Comparison of ENCODE assay signal across 8 cellular contexts in genomic region chr15:69074843-69075224, GRCh38.
DNase-seq lines count a peak whose midpoint lies in the region; ATAC-seq, FAIRE-seq and TF ChIP-seq lines count a peak whose summit lies in the region.

No MANE protein-coding gene starts in this region.

- WGBS in liver: 19% methylated on average over 6 of the region's 6 CpGs
- WGBS in lower leg skin, 2 donors: 45 to 47% methylated on average over 6 of the region's 6 CpGs

- peak overlapping the region in 1 of 2 donors; percentile 84 for H3K9ac ChIP-seq in liver (ENCODE audit: low read depth in 1 of 2, low read length in 2 of 2)

- H3K4me1 ChIP-seq in breast epithelium (no peaks in the 10 kb centered on the region), liver (ENCODE audit: control insufficient read depth in 4 of 4, insufficient read depth in 4 of 4, low read length in 3 of 4) (peaks cover 4 to 34% (median 22%) of the 10 kb centered on the region in 4 donors), vagina (peaks cover 16% of the 10 kb centered on the region)

- H3K4me3 ChIP-seq in breast epithelium: peak overlapping the region; percentile 59 to 72 (median 69)
- H3K4me3 ChIP-seq in liver (ENCODE audit: low read depth in 1 of 3, low read length in 3 of 3): peak overlapping the region; percentile 51 to 94 (median 85)
- H3K4me3 ChIP-seq in vagina: peak overlapping the region; percentile 46 to 55
- no peak overlapping the region for H3K4me3 ChIP-seq in lower leg skin (ENCODE audit: low read depth, poor library complexity, severe bottlenecking)

- no peak for TF ChIP-seq RAD21 in liver (IDR thresholded peaks at IDR 0.05)

- H3K9me3 ChIP-seq in breast epithelium (no peaks in the 10 kb centered on the region), liver (ENCODE audit: control insufficient read depth in 4 of 4, low read length in 3 of 4) (no peaks in the 10 kb centered on the region), vagina (no peaks in the 10 kb centered on the region)

- no peak for FAIRE-seq in D721Med (lab: Jason Lieb, UNC)

- peaks cover 0 to 12% of the 10 kb centered on the region in 2 donors for H3K9me3 Mint-ChIP-seq in stimulated activated naive CD8-positive, alpha-beta T cell treated with anti-CD3 and anti-CD28 coated beads, Interleukin-15, amount 100 ng/mL, for 72 hours

- H3K27me3 ChIP-seq in breast epithelium: no peaks in the 10 kb centered on the region
- H3K27me3 ChIP-seq in liver (ENCODE audit: control insufficient read depth in 4 of 4, insufficient read depth in 4 of 4, low read length in 3 of 4): no peaks in the 10 kb centered on the region
- no peaks in the 10 kb centered on the region for H3K27me3 ChIP-seq in vagina

- H3K27ac ChIP-seq in breast epithelium: no peak overlapping the region
- H3K27ac ChIP-seq in liver (ENCODE audit: low read depth in 1 of 2, low read length in 2 of 2): peak overlapping the region; percentile 88 to 90
- no peak overlapping the region for H3K27ac ChIP-seq in vagina

- intact Hi-C loops in breast epithelium (cut with DNase I; ENCODE audit: low total_unique reads) (loop anchor here (2.0 kb wide), 1 partner anchor 40 kb away; no protein-coding TSS in a partner anchor), vagina (cut with DNase I) (no loop called here), lower leg skin (cut with DNase I; ENCODE audit: low total_unique reads) (no loop called here)

- H3K27me3 Mint-ChIP-seq in stimulated activated naive CD8-positive, alpha-beta T cell treated with anti-CD3 and anti-CD28 coated beads, Interleukin-15, amount 100 ng/mL, for 72 hours: peaks cover 67% of the 10 kb centered on the region

- no peak for DNase-seq in stimulated activated naive CD8-positive, alpha-beta T cell treated with anti-CD3 and anti-CD28 coated beads, Interleukin-15, amount 100 ng/mL, for 72 hours
- DNase-seq in stimulated activated naive CD8-positive, alpha-beta T cell treated with anti-CD3 and anti-CD28 coated beads, Interleukin-15, Interleukin-2, amounts not matched to agents 100 U/mL and 50 U/mL, for 24 hours: no peak
- DNase-seq in breast epithelium (ENCODE audit: low spot score in 2 of 2): no peak
- DNase-seq in vagina (ENCODE audit: extremely low spot score in 2 of 2): no peak
- no peak for DNase-seq in lower leg skin (ENCODE audit: low spot score in 2 of 2)
- no peak for DNase-seq in D721Med (ENCODE audit: insufficient read length, low spot score)

- peak overlapping the region; percentile 60 to 63 for H3K4me3 Mint-ChIP-seq in stimulated activated naive CD8-positive, alpha-beta T cell treated with anti-CD3 and anti-CD28 coated beads, Interleukin-15, amount 100 ng/mL, for 72 hours

- peaks cover 19% of the 10 kb centered on the region for H3K4me1 Mint-ChIP-seq in stimulated activated naive CD8-positive, alpha-beta T cell treated with anti-CD3 and anti-CD28 coated beads, Interleukin-15, amount 100 ng/mL, for 72 hours

- H3K27ac Mint-ChIP-seq in stimulated activated naive CD8-positive, alpha-beta T cell treated with anti-CD3 and anti-CD28 coated beads, Interleukin-15, amount 100 ng/mL, for 72 hours: no peak overlapping the region

- no peak for ATAC-seq in stimulated activated naive CD8-positive, alpha-beta T cell treated with anti-CD3 and anti-CD28 coated beads, Interleukin-15, amount 100 ng/mL, for 72 hours
- no peak for ATAC-seq in stimulated activated naive CD8-positive, alpha-beta T cell treated with anti-CD3 and anti-CD28 coated beads, Interleukin-15, Interleukin-2, amounts not matched to agents 100 U/mL and 50 U/mL, for 24 hours
- no peak for ATAC-seq in GM21528 (IDR thresholded peaks at IDR 0.05; ENCODE audit: low FRiP score, unreplicated experiment)

- TF ChIP-seq CTCF in breast epithelium (IDR thresholded peaks at IDR 0.05): no peak
- TF ChIP-seq CTCF in liver (IDR thresholded peaks at IDR 0.05; ENCODE audit: low read depth, low read length, missing input control): no peak
- no peak for TF ChIP-seq CTCF in vagina (IDR thresholded peaks at IDR 0.05)
- no peak for TF ChIP-seq CTCF in lower leg skin (IDR thresholded peaks at IDR 0.05)
- no peak for TF ChIP-seq CTCF in D721Med (IDR thresholded peaks at IDR 0.05; ENCODE audit: insufficient read depth, missing control alignments)

- TF ChIP-seq POLR2A in breast epithelium (IDR thresholded peaks at IDR 0.05) (no peak), vagina (IDR thresholded peaks at IDR 0.05) (no peak), lower leg skin (IDR thresholded peaks at IDR 0.05) (no peak)

- H3K36me3 ChIP-seq in breast epithelium: no peaks in the 10 kb centered on the region
- no peaks in the 10 kb centered on the region for H3K36me3 ChIP-seq in liver (ENCODE audit: control insufficient read depth in 4 of 4, insufficient read depth in 3 of 4, low read depth in 1 of 4, low read length in 3 of 4)
- H3K36me3 ChIP-seq in vagina: no peaks in the 10 kb centered on the region

TF ChIP-seq in liver, 16 proteins besides CTCF, POLR2A, EP300 and RAD21:
- TF ChIP-seq JUND (IDR thresholded peaks at IDR 0.05) (no peak), MAX (IDR thresholded peaks at IDR 0.05) (no peak), YY1 (IDR thresholded peaks at IDR 0.05) (no peak), ZBTB33 (IDR thresholded peaks at IDR 0.05) (no peak), HNF4G (IDR thresholded peaks at IDR 0.05) (no peak), ATF3 (IDR thresholded peaks at IDR 0.05) (no peak), SP1 (IDR thresholded peaks at IDR 0.05) (no peak), TAF1 (conservative IDR thresholded peaks at IDR 0.05) (no peak), HNF4A (conservative IDR thresholded peaks at IDR 0.05) (no peak), FOXA2 (IDR thresholded peaks at IDR 0.05) (no peak), REST (IDR thresholded peaks at IDR 0.05) (no peak), RXRA (IDR thresholded peaks at IDR 0.05) (no peak), FOXA1 (IDR thresholded peaks at IDR 0.05) (no peak), GABPA (IDR thresholded peaks at IDR 0.05 in 1 of 2, conservative IDR thresholded peaks at IDR 0.05 in 1 of 2) (no peak), NR2F2 (IDR thresholded peaks at IDR 0.05) (no peak), EGR1 (IDR thresholded peaks at IDR 0.05; ENCODE audit: low read depth in 2 of 2) (no peak)
TF ChIP-seq in liver: peak in this region for 0.

Comparison
In these comparisons a context has a peak if more than half of its experiments do, and no peak if none do; other contexts are left out.
1. H3K27ac ChIP-seq: peak in liver (2 of 2); none in breast epithelium (0 of 2) and vagina (single experiment).